23 cellular contexts compared by ENCODE assay signal in the genomic region with DNA sequence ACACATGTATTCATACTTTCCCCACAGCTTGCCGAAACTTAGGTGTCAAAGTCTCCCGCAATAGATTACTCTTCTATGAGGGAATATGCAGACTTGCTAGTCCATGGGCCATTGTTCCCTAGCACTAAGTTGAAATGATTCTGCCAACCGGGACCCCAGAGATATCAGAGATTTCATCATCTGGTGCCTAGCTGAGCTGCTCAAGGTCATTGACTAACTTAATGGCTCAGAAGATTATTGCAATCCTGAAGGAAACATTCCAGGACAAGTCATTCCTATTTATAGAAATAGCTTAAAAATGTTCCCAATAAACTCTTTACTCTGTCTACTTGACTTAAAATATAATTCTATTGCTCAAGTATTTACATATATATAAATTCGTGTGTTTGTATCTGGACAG.
DNase-seq lines count a peak whose midpoint lies in the region; FAIRE-seq and TF ChIP-seq lines count a peak whose summit lies in the region.
"Had no signal": no experiment of that assay in that cellular context is flagged by ENCODE, and none has a peak within 500 bp of the region (broad histone marks: within the 10 kb centered on the region; RNA-seq: fewer than 3 reads in every experiment).

No MANE protein-coding gene starts in this region.

- peak overlapping the region; percentile 72 for H3K27ac Mint-ChIP-seq in astrocyte (ENCODE audit: unreplicated experiment)
- H3K27ac Mint-ChIP-seq: activated naive CD4-positive, alpha-beta T cell treated with anti-CD3 and anti-CD28 coated beads for 36 hours; IgD-negative memory B cell; immature natural killer cell; natural killer cell treated with Interleukin-12 subunit alpha and Interleukin-12 subunit beta and Interleukin-15 and Interleukin-18, amount 100 ng/mL, for 72 hours had no signal

- no peaks in the 10 kb centered on the region for H4K20me1 ChIP-seq in astrocyte (ENCODE audit: insufficient read depth, low read length)
- H4K20me1 ChIP-seq: BLaER1 had no signal

- H3K27me3 ChIP-seq in astrocyte (ENCODE audit: insufficient read depth, low read length) (no peaks in the 10 kb centered on the region), subcutaneous abdominal adipose tissue (ENCODE audit: control insufficient read depth in 5 of 5, insufficient read depth in 4 of 5, low read length in 5 of 5) (no peaks in the 10 kb centered on the region)
- H3K27me3 ChIP-seq: BLaER1, brain microvascular endothelial cell had no signal

- no peaks in the 10 kb centered on the region for H3K9me3 Mint-ChIP-seq in astrocyte (ENCODE audit: unreplicated experiment)
- H3K9me3 Mint-ChIP-seq: activated naive CD4-positive, alpha-beta T cell treated with anti-CD3 and anti-CD28 coated beads for 36 hours; immature natural killer cell; natural killer cell treated with Interleukin-12 subunit alpha and Interleukin-12 subunit beta and Interleukin-15 and Interleukin-18, amount 100 ng/mL, for 72 hours had no signal

- H2AFZ ChIP-seq in astrocyte (ENCODE audit: low read depth, low read length), result no peak overlapping the region

- H3K36me3 Mint-ChIP-seq in astrocyte (ENCODE audit: low read depth, unreplicated experiment), result no peaks in the 10 kb centered on the region
- H3K36me3 Mint-ChIP-seq: IgD-negative memory B cell; immature natural killer cell; natural killer cell treated with Interleukin-12 subunit alpha and Interleukin-12 subunit beta and Interleukin-15 and Interleukin-18, amount 100 ng/mL, for 72 hours had no signal

- H3K4me1 Mint-ChIP-seq in astrocyte (ENCODE audit: low read depth, unreplicated experiment), result peaks cover 35% of the 10 kb centered on the region

- TF ChIP-seq CTCF in astrocyte (IDR thresholded peaks at IDR 0.05; ENCODE audit: insufficient read depth, low read depth, low read length), result no peak

- no peaks in the 10 kb centered on the region for H3K36me3 ChIP-seq in astrocyte (ENCODE audit: insufficient read depth, low read length)
- no peaks in the 10 kb centered on the region for H3K36me3 ChIP-seq in subcutaneous abdominal adipose tissue (ENCODE audit: control insufficient read depth in 5 of 5, insufficient read depth in 5 of 5, low read length in 5 of 5)
- H3K36me3 ChIP-seq: BLaER1, brain microvascular endothelial cell had no signal

- H3K4me3 ChIP-seq in astrocyte (ENCODE audit: insufficient read depth, low read depth, low read length) (no peak overlapping the region), subcutaneous abdominal adipose tissue (ENCODE audit: low read depth in 1 of 5, low read length in 5 of 5) (no peak overlapping the region)
- H3K4me3 ChIP-seq: BLaER1 had no signal

- FAIRE-seq in astrocyte (lab: Jason Lieb, UNC) (no peak), frontal cortex (lab: Jason Lieb, UNC) (no peak)

- H3K79me2 ChIP-seq in astrocyte (ENCODE audit: insufficient read depth, low read length), result no peaks in the 10 kb centered on the region

- no peak overlapping the region for H3K4me2 ChIP-seq in astrocyte (ENCODE audit: low read length)
- H3K4me2 ChIP-seq: BLaER1 had no signal

- peak; percentile 49 for DNase-seq in GM03348 (ENCODE audit: low spot score)
- no peak for DNase-seq in astrocyte (ENCODE audit: low read depth)
- DNase-seq in hepatic stellate cell (ENCODE audit: low spot score), result peak; percentile 37
- no peak for DNase-seq in activated T-cell treated with anti-CD3 and anti-CD28 coated beads for 4 hours
- DNase-seq in DMS153 treated with DMSO at 0.1 percent for 48 hours (lab: John Stamatoyannopoulos, UW; ENCODE audit: unreplicated experiment), result no peak
- DNase-seq in stimulated activated CD4-positive, alpha-beta T cell treated with anti-CD3 and anti-CD28 coated beads, Interleukin-4, amount 100 ng/mL, for 1 hour, result no peak
- DNase-seq in frontal cortex (ENCODE audit: low spot score in 2 of 2), result no peak
- DNase-seq: activated CD4-positive, alpha-beta T cell treated with anti-CD3 and anti-CD28 coated beads for 4 hours; activated naive CD4-positive, alpha-beta T cell treated with anti-CD3 and anti-CD28 coated beads for 36 hours; brain microvascular endothelial cell; DMS 273 treated with DMSO at 0.1 percent for 48 hours; effector CD8-positive, alpha-beta T cell; immature natural killer cell; mammary epithelial cell; NCI-H2081; OCI-M1; retina; stimulated activated CD4-positive, alpha-beta T cell treated with anti-CD3 and anti-CD28 coated beads, Interleukin-2, amount 100 ng/mL, for 24 hours; T-helper 9 cell had no signal

- H3K27me3 Mint-ChIP-seq in astrocyte (ENCODE audit: low read depth, unreplicated experiment), result no peaks in the 10 kb centered on the region
- H3K27me3 Mint-ChIP-seq: natural killer cell treated with Interleukin-12 subunit alpha and Interleukin-12 subunit beta and Interleukin-15 and Interleukin-18, amount 100 ng/mL, for 72 hours had no signal

- H3K4me1 ChIP-seq in astrocyte (ENCODE audit: insufficient read depth, low read length) (peaks cover 6% of the 10 kb centered on the region), subcutaneous abdominal adipose tissue (ENCODE audit: control insufficient read depth in 5 of 5, insufficient read depth in 5 of 5, low read length in 5 of 5) (peaks cover 4 to 31% (median 28%) of the 10 kb centered on the region in 5 donors)

- H3K9ac ChIP-seq in astrocyte (ENCODE audit: low read length) (no peak overlapping the region), subcutaneous abdominal adipose tissue (ENCODE audit: low read length in 5 of 5) (peak overlapping the region in 1 of 5 donors; percentile 45)
- H3K9ac ChIP-seq: BLaER1 had no signal

- H3K27ac ChIP-seq in astrocyte (ENCODE audit: low read depth, low read length) (no peak overlapping the region), subcutaneous abdominal adipose tissue (ENCODE audit: low read depth, low read length) (peak overlapping the region; percentile 78)
- H3K27ac ChIP-seq: BLaER1, brain microvascular endothelial cell had no signal

- H3K9me3 ChIP-seq in astrocyte (ENCODE audit: insufficient read depth, low read depth, low read length), result no peaks in the 10 kb centered on the region
- no peaks in the 10 kb centered on the region for H3K9me3 ChIP-seq in subcutaneous abdominal adipose tissue (ENCODE audit: control insufficient read depth in 5 of 5, low read length in 5 of 5)
- H3K9me3 ChIP-seq: BLaER1 had no signal

- no peak overlapping the region for H3K4me3 Mint-ChIP-seq in astrocyte (ENCODE audit: unreplicated experiment)
- H3K4me3 Mint-ChIP-seq: activated naive CD4-positive, alpha-beta T cell treated with anti-CD3 and anti-CD28 coated beads for 36 hours; IgD-negative memory B cell; immature natural killer cell; natural killer cell treated with Interleukin-12 subunit alpha and Interleukin-12 subunit beta and Interleukin-15 and Interleukin-18, amount 100 ng/mL, for 72 hours had no signal

Comparison
In these comparisons a context has a peak if more than half of its experiments do, and no peak if none do; other contexts are left out.
1. DNase-seq: peak in GM03348 (single experiment) and hepatic stellate cell (single experiment); none in astrocyte (single experiment), activated T-cell treated with anti-CD3 and anti-CD28 coated beads for 4 hours (single experiment), DMS153 treated with DMSO at 0.1 percent for 48 hours (single experiment), stimulated activated CD4-positive, alpha-beta T cell treated with anti-CD3 and anti-CD28 coated beads, Interleukin-4, amount 100 ng/mL, for 1 hour (single experiment) and frontal cortex (0 of 2).